ENCODE assay signal across 14 cellular contexts in genomic region chr16:17304124-17304813, GRCh38.
DNase-seq lines count a peak whose midpoint lies in the region; ATAC-seq and TF ChIP-seq lines count a peak whose summit lies in the region.
"Had no signal": no experiment of that assay in that cellular context is flagged by ENCODE, and none has a peak within 500 bp of the region (broad histone marks: within the 10 kb centered on the region; RNA-seq: fewer than 3 reads in every experiment).

No MANE protein-coding gene starts in this region.

- TF ChIP-seq CTCF in astrocyte of the spinal cord (IDR thresholded peaks at IDR 0.05; ENCODE audit: low read depth, low read length) = no peak
- no peak for TF ChIP-seq CTCF in thoracic aorta (IDR thresholded peaks at IDR 0.05)

- peaks cover 0 to 11% of the 10 kb centered on the region in 2 donors for H3K4me1 ChIP-seq in thoracic aorta (ENCODE audit: control insufficient read depth in 1 of 2, low read depth in 2 of 2)
- H3K4me1 ChIP-seq: SJCRH30 had no signal

- H3K27ac ChIP-seq in thoracic aorta = peak overlapping the region; percentile 23 to 29
- H3K27ac ChIP-seq: 22Rv1, SJCRH30 had no signal

- no peaks in the 10 kb centered on the region for H3K9me3 ChIP-seq in thoracic aorta
- H3K9me3 ChIP-seq: SJCRH30, testis had no signal

- ATAC-seq in thoracic aorta (ENCODE audit: insufficient number of reproducible peaks, low FRiP score, low read depth) = no peak

- in situ Hi-C loops in astrocyte of the spinal cord (cut with HindIII; ENCODE audit: low sequenced_read_pairs) = no loop called here

- intact Hi-C loops in posterior vena cava (cut with DNase I) = no loop called here

- peak; percentile 28 for DNase-seq in NCI-H2029 (lab: John Stamatoyannopoulos, UW)
- no peak for DNase-seq in NCI-H2029 treated with DMSO at 0.1 percent for 48 hours (lab: John Stamatoyannopoulos, UW)
- DNase-seq in astrocyte of the spinal cord (ENCODE audit: low read depth, low spot score) = peak; percentile 24
- DNase-seq in left kidney (ENCODE audit: low read depth, low spot score) = peak; percentile 69
- no peak for DNase-seq in thoracic aorta (ENCODE audit: low spot score)
- DNase-seq in posterior vena cava (ENCODE audit: low spot score) = no peak
- DNase-seq in GF-D8 (lab: John Stamatoyannopoulos, UW) = no peak
- no peak for DNase-seq in cerebellar cortex (ENCODE audit: low spot score)
- DNase-seq: activated gamma-delta T cell, EL, NCI-H1930, SJCRH30, testis had no signal

- H3K27me3 ChIP-seq in thoracic aorta (replicated peaks; ENCODE audit: insufficient read depth) = no peaks in the 10 kb centered on the region
- H3K27me3 ChIP-seq: SJCRH30, testis had no signal

- H3K36me3 ChIP-seq in thoracic aorta = no peaks in the 10 kb centered on the region
- H3K36me3 ChIP-seq: SJCRH30 had no signal

- no peak overlapping the region for H3K4me3 ChIP-seq in astrocyte of the spinal cord (ENCODE audit: low read depth, low read length)
- H3K4me3 ChIP-seq in thoracic aorta = no peak overlapping the region
- H3K4me3 ChIP-seq: SJCRH30, testis had no signal

Comparison
In these comparisons a context has a peak if more than half of its experiments do, and no peak if none do; other contexts are left out.
1. DNase-seq: peak in NCI-H2029 (single experiment), astrocyte of the spinal cord (single experiment) and left kidney (single experiment); none in NCI-H2029 treated with DMSO at 0.1 percent for 48 hours (single experiment), thoracic aorta (single experiment), posterior vena cava (single experiment), GF-D8 (single experiment) and cerebellar cortex (single experiment).